Comparison of ENCODE assay signal across 9 cellular contexts in genomic region chr11:57424137-57424801, GRCh38. TPM values are rescaled to one million over a fixed set of nuclear protein-coding genes. Genes with fewer than 3 reads are reported as not detected.
DNase-seq lines count a peak whose midpoint lies in the region; ATAC-seq, FAIRE-seq and TF ChIP-seq lines count a peak whose summit lies in the region.
"Had no signal": no experiment of that assay in that cellular context is flagged by ENCODE, and none has a peak within 500 bp of the region (broad histone marks: within the 10 kb centered on the region; RNA-seq: fewer than 3 reads in every experiment).

No MANE protein-coding gene starts in this region.

- peaks cover 56% of the 10 kb centered on the region for H3K36me3 Mint-ChIP-seq in activated CD4-positive, alpha-beta T cell treated with anti-CD3 and anti-CD28 coated beads, Interleukin-2, amount 10 ng/mL, durations not matched to agents 7 days and 5 days (ENCODE audit: low read depth)
- H3K36me3 Mint-ChIP-seq in activated T-helper 17 cell treated with anti-CD3 and anti-CD28 coated beads, Interleukin-2, amount 50 U/mL, for 72 hours (ENCODE audit: low read depth), result peaks cover 87% of the 10 kb centered on the region

- H3K27ac ChIP-seq in left lung (peak overlapping the region; percentile 96), testis (peak overlapping the region; percentile 52 to 95)

- H3K4me1 ChIP-seq in left lung (peaks cover 31 to 75% of the 10 kb centered on the region in 2 donors), testis (peaks cover 50% of the 10 kb centered on the region)

- H3K4me3 ChIP-seq in left lung (peak overlapping the region in 1 of 2 donors; percentile 66), testis (no peak overlapping the region)

- no peak for TF ChIP-seq POLR2A in testis (IDR thresholded peaks at IDR 0.05)

- H3K27me3 Mint-ChIP-seq in activated CD4-positive, alpha-beta T cell treated with anti-CD3 and anti-CD28 coated beads, Interleukin-2, amount 10 ng/mL, durations not matched to agents 7 days and 5 days, result peaks cover 4% of the 10 kb centered on the region
- no peaks in the 10 kb centered on the region for H3K27me3 Mint-ChIP-seq in activated T-helper 17 cell treated with anti-CD3 and anti-CD28 coated beads, Interleukin-2, amount 50 U/mL, for 72 hours

- H3K9me3 Mint-ChIP-seq in activated CD4-positive, alpha-beta T cell treated with anti-CD3 and anti-CD28 coated beads, Interleukin-2, amount 10 ng/mL, durations not matched to agents 7 days and 5 days, result no peaks in the 10 kb centered on the region
- H3K9me3 Mint-ChIP-seq in activated T-helper 17 cell treated with anti-CD3 and anti-CD28 coated beads, Interleukin-2, amount 50 U/mL, for 72 hours, result no peaks in the 10 kb centered on the region

- no peak for ATAC-seq in activated T-helper 17 cell treated with anti-CD3 and anti-CD28 coated beads, Interleukin-2, amount 50 U/mL, for 72 hours (replicated peaks)
- ATAC-seq in left lung (no peak), HG03139 (IDR thresholded peaks at IDR 0.05; ENCODE audit: unreplicated experiment) (no peak)

- peaks cover 73% of the 10 kb centered on the region for H3K4me1 Mint-ChIP-seq in activated CD4-positive, alpha-beta T cell treated with anti-CD3 and anti-CD28 coated beads, Interleukin-2, amount 10 ng/mL, durations not matched to agents 7 days and 5 days
- peaks cover 35% of the 10 kb centered on the region for H3K4me1 Mint-ChIP-seq in activated T-helper 17 cell treated with anti-CD3 and anti-CD28 coated beads, Interleukin-2, amount 50 U/mL, for 72 hours

- FAIRE-seq in frontal cortex (lab: Jason Lieb, UNC), result no peak

- DNase-seq in activated CD4-positive, alpha-beta T cell treated with anti-CD3 and anti-CD28 coated beads, Interleukin-2, amount 10 ng/mL, durations not matched to agents 7 days and 5 days, result no peak
- DNase-seq in activated CD4-positive, alpha-beta T cell treated with anti-CD3 and anti-CD28 coated beads for 4 hours, result no peak
- no peak for DNase-seq in left lung
- DNase-seq in testis, result peak; percentile 52
- no peak for DNase-seq in NCI-H774 (lab: John Stamatoyannopoulos, UW)
- DNase-seq in frontal cortex (ENCODE audit: low spot score in 2 of 2), result no peak
- DNase-seq: NCI-H1092 had no signal

- peak overlapping the region; percentile 83 for H3K4me3 Mint-ChIP-seq in activated CD4-positive, alpha-beta T cell treated with anti-CD3 and anti-CD28 coated beads, Interleukin-2, amount 10 ng/mL, durations not matched to agents 7 days and 5 days
- H3K4me3 Mint-ChIP-seq in activated T-helper 17 cell treated with anti-CD3 and anti-CD28 coated beads, Interleukin-2, amount 50 U/mL, for 72 hours, result peak overlapping the region; percentile 98

- CTCF ChIA-PET in activated CD4-positive, alpha-beta T cell treated with anti-CD3 and anti-CD28 coated beads, Interleukin-2, amount 10 ng/mL, durations not matched to agents 7 days and 5 days (lab: Charles Lee), result interaction anchor here (0.6 to 3.0 kb wide), 6 partner anchors 11 to 1154 kb away, joined by 3 to 13 read pairs (median 3); partner anchors contain the start of gene TNKS1BP1

- POLR2A ChIA-PET in activated CD4-positive, alpha-beta T cell treated with anti-CD3 and anti-CD28 coated beads, Interleukin-2, amount 10 ng/mL, durations not matched to agents 7 days and 5 days (lab: Charles Lee), result no interaction called here

- TF ChIP-seq CTCF in left lung (IDR thresholded peaks at IDR 0.05), result no peak
- no peak for TF ChIP-seq CTCF in testis (IDR thresholded peaks at IDR 0.05)

- WGBS in testis, 2 donors, result 51 to 68% methylated on average over 9 of the region's 9 CpGs

- H3K27me3 ChIP-seq in left lung, result no peaks in the 10 kb centered on the region
- H3K27me3 ChIP-seq in testis, result no peaks in the 10 kb centered on the region

- H3K9me3 ChIP-seq in left lung (no peaks in the 10 kb centered on the region), testis (no peaks in the 10 kb centered on the region)

- peaks cover 0 to 57% of the 10 kb centered on the region in 2 donors for H3K36me3 ChIP-seq in left lung
- H3K36me3 ChIP-seq in testis (ENCODE audit: low read depth, missing control alignments), result no peaks in the 10 kb centered on the region

- intact Hi-C loops in left lung (cut with DNase I) (no loop called here), testis (cut with DNase I; ENCODE audit: low total_unique reads) (no loop called here)

- peak overlapping the region; percentile 94 for H3K27ac Mint-ChIP-seq in activated CD4-positive, alpha-beta T cell treated with anti-CD3 and anti-CD28 coated beads, Interleukin-2, amount 10 ng/mL, durations not matched to agents 7 days and 5 days
- H3K27ac Mint-ChIP-seq in activated T-helper 17 cell treated with anti-CD3 and anti-CD28 coated beads, Interleukin-2, amount 50 U/mL, for 72 hours, result peak overlapping the region; percentile 97

RNA-seq across cellular contexts. Expression of gene SLC43A3, which starts 2.7 kb away (rescaled TPM):
- total RNA-seq in activated CD4-positive, alpha-beta T cell treated with anti-CD3 and anti-CD28 coated beads, Interleukin-2, amount 10 ng/mL, durations not matched to agents 7 days and 5 days, result 100 to 1,000 TPM in 1 of 2 experiments, 10 to 100 TPM in 1; 98.2 to 104 TPM
- total RNA-seq in activated T-helper 17 cell treated with anti-CD3 and anti-CD28 coated beads, Interleukin-2, amount 50 U/mL, for 72 hours, result 100 to 1,000 TPM; 346 to 386 TPM
- total RNA-seq in left lung (100 to 1,000 TPM in 1 of 2 donors, 10 to 100 TPM in 1; 95.6 to 185 TPM), testis (10 to 100 TPM; 13.8 to 20.8 TPM), frontal cortex (4.1 TPM)
- polyA plus RNA-seq in testis (ENCODE audit: insufficient read depth, low read depth, low replicate concordance), result 13.9 TPM

RNA-seq across cellular contexts. Expression of gene PRG2, which starts 33.8 kb away (rescaled TPM):
- under 1 TPM; 0.17 to 0.40 TPM for total RNA-seq in activated CD4-positive, alpha-beta T cell treated with anti-CD3 and anti-CD28 coated beads, Interleukin-2, amount 10 ng/mL, durations not matched to agents 7 days and 5 days
- total RNA-seq in activated T-helper 17 cell treated with anti-CD3 and anti-CD28 coated beads, Interleukin-2, amount 50 U/mL, for 72 hours, result 1 to 10 TPM; 2.2 to 6.2 TPM
- under 1 TPM in 1 of 2 donors, not detected in 1; 0.34 TPM for total RNA-seq in left lung
- not detected for total RNA-seq in testis
- not detected for polyA plus RNA-seq in testis (ENCODE audit: insufficient read depth, low read depth, low replicate concordance)
- total RNA-seq in frontal cortex, result not detected

RNA-seq across cellular contexts. Expression of gene RTN4RL2, which starts 36.1 kb away (rescaled TPM):
- total RNA-seq in activated CD4-positive, alpha-beta T cell treated with anti-CD3 and anti-CD28 coated beads, Interleukin-2, amount 10 ng/mL, durations not matched to agents 7 days and 5 days, result under 1 TPM in 1 of 2 experiments, not detected in 1; 0.35 TPM
- total RNA-seq in activated T-helper 17 cell treated with anti-CD3 and anti-CD28 coated beads, Interleukin-2, amount 50 U/mL, for 72 hours, result under 1 TPM; 0.22 to 0.82 TPM
- 1 to 10 TPM; 2.5 to 4.8 TPM for total RNA-seq in left lung
- total RNA-seq in testis, result 1 to 10 TPM; 2.3 to 2.5 TPM
- polyA plus RNA-seq in testis (ENCODE audit: insufficient read depth, low read depth, low replicate concordance), result 3.2 TPM
- total RNA-seq in frontal cortex, result 0.41 TPM

RNA-seq across cellular contexts. Expression of gene PRG3, which starts 43.3 kb away (rescaled TPM):
- total RNA-seq in activated CD4-positive, alpha-beta T cell treated with anti-CD3 and anti-CD28 coated beads, Interleukin-2, amount 10 ng/mL, durations not matched to agents 7 days and 5 days, result not detected
- total RNA-seq in activated T-helper 17 cell treated with anti-CD3 and anti-CD28 coated beads, Interleukin-2, amount 50 U/mL, for 72 hours, result not detected
- not detected for total RNA-seq in left lung
- total RNA-seq in testis, result not detected
- polyA plus RNA-seq in testis (ENCODE audit: insufficient read depth, low read depth, low replicate concordance), result not detected
- total RNA-seq in frontal cortex, result not detected

Comparison
In these comparisons a context has a peak if more than half of its experiments do, and no peak if none do; other contexts are left out.
1. RNA of gene SLC43A3, which starts 2.7 kb away (total RNA-seq): 346 to 386 TPM in activated T-helper 17 cell treated with anti-CD3 and anti-CD28 coated beads, Interleukin-2, amount 50 U/mL, for 72 hours, 95.6 to 185 TPM in left lung and 98.2 to 104 TPM in activated CD4-positive, alpha-beta T cell treated with anti-CD3 and anti-CD28 coated beads, Interleukin-2, amount 10 ng/mL, durations not matched to agents 7 days and 5 days; 13.8 to 20.8 TPM in testis and 4.1 TPM in frontal cortex (single experiment); every median in the first group is over 4 times any median in the second.